Comparison of ENCODE assay signal across 15 cellular contexts in genomic region chr17:44842748-44843147, GRCh38. TPM values are rescaled to one million over a fixed set of nuclear protein-coding genes. Genes with fewer than 3 reads are reported as not detected.
DNase-seq lines count a peak whose midpoint lies in the region; ATAC-seq, FAIRE-seq and TF ChIP-seq lines count a peak whose summit lies in the region.
"Had no signal": no experiment of that assay in that cellular context is flagged by ENCODE, and none has a peak within 500 bp of the region (broad histone marks: within the 10 kb centered on the region; RNA-seq: fewer than 3 reads in every experiment).

No MANE protein-coding gene starts in this region.

- 35% methylated on average over 5 of the region's 5 CpGs; no CpG with 5 or more reads in 1 of the 2 experiments for WGBS in H1 (ENCODE audit: extremely low coverage in 1 of 2, insufficient coverage in 1 of 2, insufficient read length in 1 of 2, insufficient replicate concordance in 2 of 2, low coverage in 1 of 2, low lambda C conversion rate in 2 of 2, missing lambda C conversion rate in 1 of 2), 2 experiments

- peak overlapping the region; percentile 15 to 62 for H3K4me2 ChIP-seq in H1 (ENCODE audit: insufficient read depth in 1 of 2, low read depth in 2 of 2, low read length in 2 of 2)
- H3K4me2 ChIP-seq: A549 had no signal

- CTCF ChIA-PET in H1 (lab: Charles Lee; ENCODE audit: partially characterized antibody): interaction anchor here (0.8 to 12.4 kb wide), 7 partner anchors 10 to 113 kb away, joined by 3 to 142 read pairs (median 5); no protein-coding TSS in a partner anchor

- H3K18ac ChIP-seq in H1 (ENCODE audit: extremely low read depth, low read length): 0 out of 2 replicates have a peak overlapping the region, but pooled peaks have one; percentile 21

- no peaks in the 10 kb centered on the region for H3K23me2 ChIP-seq in H1 (ENCODE audit: low read depth, low read length)

- no peak overlapping the region for H3K56ac ChIP-seq in H1 (replicated peaks; ENCODE audit: insufficient read length, low read depth, low read length)

- no peak for TF ChIP-seq EP300 in H1 (IDR thresholded peaks at IDR 0.05; ENCODE audit: borderline replicate concordance in 1 of 2, low read depth in 2 of 2, low read length in 2 of 2)

- H3K79me2 ChIP-seq in H1 (ENCODE audit: control insufficient read depth in 1 of 2, insufficient read depth in 2 of 2, low read length in 2 of 2): no peaks in the 10 kb centered on the region

- no peak overlapping the region for H2BK120ac ChIP-seq in H1 (replicated peaks; ENCODE audit: low read depth, low read length)

- H3K79me1 ChIP-seq in H1 (ENCODE audit: low read depth, low read length): no peaks in the 10 kb centered on the region

- H3K36me3 ChIP-seq in H1 (ENCODE audit: control insufficient read depth in 2 of 4, insufficient read depth in 4 of 4, low read length in 3 of 4) (no peaks in the 10 kb centered on the region), vagina (no peaks in the 10 kb centered on the region)
- H3K36me3 ChIP-seq: upper lobe of right lung had no signal

- H4K5ac ChIP-seq in H1 (ENCODE audit: insufficient read length, low read depth, low read length): no peak overlapping the region

- no peak overlapping the region for H4K91ac ChIP-seq in H1 (replicated peaks; ENCODE audit: insufficient read length, low read length)

- H3K4me1 ChIP-seq in H1 (replicated peaks in 1 of 4; ENCODE audit: control insufficient read depth in 3 of 4, insufficient read depth in 4 of 4, low read length in 3 of 4): peaks cover 0 to 17% (median 10%) of the 10 kb centered on the region in 4 experiments; a peak in 6 of 7 replicates
- no peaks in the 10 kb centered on the region for H3K4me1 ChIP-seq in vagina
- H3K4me1 ChIP-seq: A549, upper lobe of right lung had no signal

- intact Hi-C loops in Right ventricle myocardium inferior (cut with DNase I): no loop called here
- intact Hi-C loops in cardiac septum (cut with DNase I): no loop called here
- intact Hi-C loops in vagina (cut with DNase I): no loop called here

- no peak for TF ChIP-seq RAD21 in H1 (IDR thresholded peaks at IDR 0.05 in 1 of 2, conservative IDR thresholded peaks at IDR 0.05 in 1 of 2; ENCODE audit: low read depth in 2 of 2, low read length in 2 of 2)

- DNase-seq in Right ventricle myocardium inferior (ENCODE audit: missing footprints): no peak
- no peak for DNase-seq in cardiac septum (ENCODE audit: low spot score)
- peak in 1 of 2 experiments; percentile 60 for DNase-seq in H1 (ENCODE audit: low read depth in 1 of 2, low spot score in 2 of 2)
- DNase-seq in islet precursor cell: peak; percentile 74
- no peak for DNase-seq in vagina (ENCODE audit: extremely low spot score in 2 of 2)
- no peak for DNase-seq in HPDE6-E6E7 (ENCODE audit: extremely low spot score)
- DNase-seq: DMS153; NCI-H2081; SHP77 treated with DMSO at 0.1 percent for 48 hours; stimulated activated CD4-positive, alpha-beta T cell treated with anti-CD3 and anti-CD28 coated beads, Interleukin-12 subunit alpha, Interleukin-12 subunit beta, amount 100 ng/mL, for 4 hours; upper lobe of right lung had no signal

- H3K4me3 ChIP-seq in H1 (ENCODE audit: extremely low read depth in 1 of 4, insufficient read depth in 2 of 4, low read depth in 3 of 4, low read length in 4 of 4) (peak overlapping the region in 3 of 4 experiments; percentile 0 to 51 (median 24); a peak in 4 of 8 replicates), vagina (no peak overlapping the region)
- H3K4me3 ChIP-seq: A549, upper lobe of right lung had no signal

- no peak overlapping the region for H2BK20ac ChIP-seq in H1 (ENCODE audit: low read length)

- no peak overlapping the region for H3K14ac ChIP-seq in H1 (ENCODE audit: insufficient read length)

- H2AFZ ChIP-seq in H1 (ENCODE audit: low read length): peak overlapping the region; percentile 71

- FAIRE-seq in H1 (lab: Jason Lieb, UNC): peak; percentile 87

- no peak overlapping the region for H3K4ac ChIP-seq in H1 (replicated peaks; ENCODE audit: insufficient read length, low read depth, low read length)

- ATAC-seq in Right ventricle myocardium inferior (peak; percentile 77), GM18520 (IDR thresholded peaks at IDR 0.05; ENCODE audit: unreplicated experiment) (no peak), HG03196 (IDR thresholded peaks at IDR 0.05; ENCODE audit: unreplicated experiment) (no peak)
- ATAC-seq: upper lobe of right lung had no signal

- H3K23ac ChIP-seq in H1 (ENCODE audit: insufficient read length): no peak overlapping the region

- 0 out of 2 replicates have a peak overlapping the region, but pooled peaks have one; percentile 28 for H2BK12ac ChIP-seq in H1 (ENCODE audit: low read depth, low read length)

- H3K9ac ChIP-seq in H1 (replicated peaks in 1 of 4; ENCODE audit: extremely low read depth in 1 of 4, low read depth in 3 of 4, low read length in 3 of 4): no peak overlapping the region

- H2BK5ac ChIP-seq in H1 (ENCODE audit: low read depth, low read length): peak overlapping the region; percentile 11; the same call in 1 of the 2 replicates

- no peaks in the 10 kb centered on the region for H3K27me3 ChIP-seq in H1 (replicated peaks in 1 of 4; ENCODE audit: control insufficient read depth in 3 of 4, extremely low read depth in 1 of 4, insufficient read depth in 3 of 4, low read length in 3 of 4)
- H3K27me3 ChIP-seq in vagina: no peaks in the 10 kb centered on the region
- H3K27me3 ChIP-seq: upper lobe of right lung had no signal

- no peak overlapping the region for H2BK15ac ChIP-seq in H1 (ENCODE audit: low read length)

- no peak overlapping the region for H4K8ac ChIP-seq in H1 (ENCODE audit: extremely low read depth, insufficient read depth, low read length)

- POLR2A ChIA-PET in H1 (lab: Charles Lee; ENCODE audit: partially characterized antibody): interaction anchor here (0.6 to 7.4 kb wide), 7 partner anchors 10 to 67 kb away, joined by 3 to 58 read pairs (median 4); partner anchors contain the start of gene GJC1

- no peak for TF ChIP-seq POLR2A in H1 (IDR thresholded peaks at IDR 0.05; ENCODE audit: control extremely low read depth in 1 of 2, low read depth in 2 of 2, low read length in 2 of 2)
- no peak for TF ChIP-seq POLR2A in vagina (IDR thresholded peaks at IDR 0.05)

- no peak for TF ChIP-seq CTCF in H1 (IDR thresholded peaks at IDR 0.05; ENCODE audit: control extremely low read depth in 1 of 3, insufficient read depth in 1 of 3, low read depth in 1 of 3, low read length in 3 of 3)
- no peak for TF ChIP-seq CTCF in vagina (IDR thresholded peaks at IDR 0.05)

- H3K27ac ChIP-seq in H1 (ENCODE audit: low read depth, low read length) (no peak overlapping the region), vagina (peak overlapping the region; percentile 44)
- H3K27ac ChIP-seq: A549, upper lobe of right lung had no signal

- H2AK5ac ChIP-seq in H1 (ENCODE audit: low read depth, low read length): no peak overlapping the region

- H4K20me1 ChIP-seq in H1 (replicated peaks in 1 of 2; ENCODE audit: control insufficient read depth in 1 of 2, insufficient read depth in 2 of 2, low read length in 2 of 2): no peaks in the 10 kb centered on the region

- H3K9me3 ChIP-seq in H1 (ENCODE audit: insufficient read depth in 2 of 2, low read depth in 1 of 2, low read length in 1 of 2): no peaks in the 10 kb centered on the region
- no peaks in the 10 kb centered on the region for H3K9me3 ChIP-seq in vagina
- H3K9me3 ChIP-seq: A549, upper lobe of right lung had no signal

TF ChIP-seq in H1, 55 proteins besides CTCF, POLR2A, EP300 and RAD21 (continues in another document):
- no peak for TF ChIP-seq EGR1 (IDR thresholded peaks at IDR 0.05; ENCODE audit: borderline replicate concordance, low read depth, low read length)
- TF ChIP-seq SP4 (IDR thresholded peaks at IDR 0.05; ENCODE audit: low read length): no peak
- peak; percentile 88 for TF ChIP-seq ASH2L (IDR thresholded peaks at IDR 0.05; ENCODE audit: low read length)
- peak; percentile 85; the same call in 1 of the 2 replicates for TF ChIP-seq RBBP5 (IDR thresholded peaks at IDR 0.05; ENCODE audit: borderline replicate concordance, low read depth, low read length)
- TF ChIP-seq KDM1A (IDR thresholded peaks at IDR 0.05; ENCODE audit: borderline replicate concordance, low read length): no peak

RNA-seq across cellular contexts. Expression of gene HIGD1B, which starts 4.9 kb away (rescaled TPM):
- 20.4 TPM for total RNA-seq in Right ventricle myocardium inferior
- total RNA-seq in cardiac septum: 10.3 TPM
- total RNA-seq in H1 (2021; fragmentation: NEBNext Ultra II Directional; extraction: Animal tissue kit (Norgen Biotek cat#: 25700)): not detected in 2 replicates
- polyA plus RNA-seq in H1 (2011; rRNA removed): not detected in 2 replicates
- polyA plus RNA-seq in H1 (2011; cell fraction: cytosol; rRNA removed): not detected
- polyA plus RNA-seq in H1 (2011; cell fraction: nucleus; rRNA removed): not detected
- not detected in 4 replicates for polyA plus RNA-seq in H1 (2012, experiment 1 of 2)
- not detected for polyA plus RNA-seq in H1 (2012, experiment 2 of 2)
- not detected for polyA plus RNA-seq in H1 (2013, experiment 1 of 2)
- polyA plus RNA-seq in H1 (2013, experiment 2 of 2): not detected
- not detected in 2 replicates for polyA minus RNA-seq in H1 (2011; rRNA and poly(A)+ RNA removed)
- polyA minus RNA-seq in H1 (2011; cell fraction: cytosol; rRNA and poly(A)+ RNA removed): not detected
- not detected for polyA minus RNA-seq in H1 (2011; cell fraction: nucleus; rRNA and poly(A)+ RNA removed)
- not detected for total RNA-seq in vagina
- total RNA-seq: liver had no signal
- polyA plus RNA-seq: A549 had no signal

RNA-seq across cellular contexts. Expression of gene GJC1, which starts 12.7 kb away (rescaled TPM):
- 21.9 TPM for total RNA-seq in Right ventricle myocardium inferior
- 32.0 TPM for total RNA-seq in cardiac septum
- total RNA-seq in H1 (2021; fragmentation: NEBNext Ultra II Directional; extraction: Animal tissue kit (Norgen Biotek cat#: 25700)): 154 and 156 TPM in 2 replicates
- 22.1 and 29.1 TPM in 2 replicates for polyA plus RNA-seq in H1 (2011; rRNA removed)
- polyA plus RNA-seq in H1 (2011; cell fraction: cytosol; rRNA removed): 38.6 TPM
- polyA plus RNA-seq in H1 (2011; cell fraction: nucleus; rRNA removed): 31.1 TPM
- 55.4 to 86.8 TPM (median 72.4 TPM) in 4 replicates for polyA plus RNA-seq in H1 (2012, experiment 1 of 2)
- 19.3 TPM for polyA plus RNA-seq in H1 (2012, experiment 2 of 2)
- 77.7 TPM for polyA plus RNA-seq in H1 (2013, experiment 1 of 2)
- polyA plus RNA-seq in H1 (2013, experiment 2 of 2): 81.2 TPM
- 185 and 238 TPM in 2 replicates for polyA minus RNA-seq in H1 (2011; rRNA and poly(A)+ RNA removed)
- polyA minus RNA-seq in H1 (2011; cell fraction: cytosol; rRNA and poly(A)+ RNA removed): 63.6 TPM
- 42.5 TPM for polyA minus RNA-seq in H1 (2011; cell fraction: nucleus; rRNA and poly(A)+ RNA removed)
- 10.1 TPM for total RNA-seq in vagina

RNA-seq across cellular contexts. Expression of gene EFTUD2, which starts 56.5 kb away (rescaled TPM):
- total RNA-seq in Right ventricle myocardium inferior (68.1 TPM), cardiac septum (62.0 TPM), vagina (55.5 TPM)
- total RNA-seq in H1 (2021; fragmentation: NEBNext Ultra II Directional; extraction: Animal tissue kit (Norgen Biotek cat#: 25700)): 174 and 195 TPM in 2 replicates
- polyA plus RNA-seq in H1 (2011; rRNA removed): 118 and 127 TPM in 2 replicates
- 133 TPM for polyA plus RNA-seq in H1 (2011; cell fraction: cytosol; rRNA removed)
- 363 TPM for polyA plus RNA-seq in H1 (2011; cell fraction: nucleus; rRNA removed)
- polyA plus RNA-seq in H1 (2012, experiment 1 of 2): 127 to 175 TPM (median 133 TPM) in 4 replicates
- 54.1 TPM for polyA plus RNA-seq in H1 (2012, experiment 2 of 2)
- polyA plus RNA-seq in H1 (2013, experiment 1 of 2): 64.3 TPM
- polyA plus RNA-seq in H1 (2013, experiment 2 of 2): 59.4 TPM
- 417 and 449 TPM in 2 replicates for polyA minus RNA-seq in H1 (2011; rRNA and poly(A)+ RNA removed)
- 92.7 TPM for polyA minus RNA-seq in H1 (2011; cell fraction: cytosol; rRNA and poly(A)+ RNA removed)
- polyA minus RNA-seq in H1 (2011; cell fraction: nucleus; rRNA and poly(A)+ RNA removed): 129 TPM

Comparison
In these comparisons a context has a peak if more than half of its experiments do, and no peak if none do; other contexts are left out.
1. H3K4me3 ChIP-seq: peak in H1 (3 of 4); none in vagina (0 of 2).